ENCODE assay signal across 1 cellular context in the genomic region with DNA sequence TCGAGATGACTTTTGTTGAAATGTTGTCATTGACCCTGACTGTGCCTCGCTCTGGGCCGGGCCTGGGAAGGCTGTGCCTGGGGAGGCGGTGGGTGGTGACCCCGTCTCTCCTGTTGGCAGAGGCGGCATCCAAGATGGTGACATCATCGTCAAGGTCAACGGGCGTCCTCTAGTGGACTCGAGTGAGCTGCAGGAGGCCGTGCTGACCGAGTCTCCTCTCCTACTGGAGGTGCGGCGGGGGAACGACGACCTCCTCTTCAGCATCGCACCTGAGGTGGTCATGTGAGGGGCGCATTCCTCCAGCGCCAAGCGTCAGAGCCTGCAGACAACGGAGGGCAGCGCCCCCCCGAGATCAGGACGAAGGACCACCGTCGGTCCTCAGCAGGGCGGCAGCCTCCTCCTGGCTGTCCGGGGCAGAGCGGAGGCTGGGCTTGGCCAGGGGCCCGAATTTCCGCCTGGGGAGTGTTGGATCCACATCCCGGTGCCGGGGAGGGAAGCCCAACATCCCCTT.
TF ChIP-seq lines count a peak whose summit lies in the region.

No MANE protein-coding gene starts in this region.

TF ChIP-seq in IMR-90, 13 proteins besides CTCF, POLR2A, EP300 and RAD21:
- TF ChIP-seq, protein P1, sequence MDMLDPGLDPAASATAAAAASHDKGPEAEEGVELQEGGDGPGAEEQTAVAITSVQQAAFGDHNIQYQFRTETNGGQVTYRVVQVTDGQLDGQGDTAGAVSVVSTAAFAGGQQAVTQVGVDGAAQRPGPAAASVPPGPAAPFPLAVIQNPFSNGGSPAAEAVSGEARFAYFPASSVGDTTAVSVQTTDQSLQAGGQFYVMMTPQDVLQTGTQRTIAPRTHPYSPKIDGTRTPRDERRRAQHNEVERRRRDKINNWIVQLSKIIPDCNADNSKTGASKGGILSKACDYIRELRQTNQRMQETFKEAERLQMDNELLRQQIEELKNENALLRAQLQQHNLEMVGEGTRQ (IDR thresholded peaks at IDR 0.05; ENCODE audit: low read depth, low read length) = no peak
- TF ChIP-seq NFE2L2 (IDR thresholded peaks at IDR 0.05; ENCODE audit: low read depth, low read length) = no peak
- no peak for TF ChIP-seq MAZ (IDR thresholded peaks at IDR 0.05; ENCODE audit: borderline replicate concordance, low read depth, low read length)
- no peak for TF ChIP-seq MAFK (IDR thresholded peaks at IDR 0.05; ENCODE audit: low read depth, low read length)
- TF ChIP-seq MXI1 (IDR thresholded peaks at IDR 0.05; ENCODE audit: borderline replicate concordance, low read depth, low read length) = no peak
